In the genomic region with DNA sequence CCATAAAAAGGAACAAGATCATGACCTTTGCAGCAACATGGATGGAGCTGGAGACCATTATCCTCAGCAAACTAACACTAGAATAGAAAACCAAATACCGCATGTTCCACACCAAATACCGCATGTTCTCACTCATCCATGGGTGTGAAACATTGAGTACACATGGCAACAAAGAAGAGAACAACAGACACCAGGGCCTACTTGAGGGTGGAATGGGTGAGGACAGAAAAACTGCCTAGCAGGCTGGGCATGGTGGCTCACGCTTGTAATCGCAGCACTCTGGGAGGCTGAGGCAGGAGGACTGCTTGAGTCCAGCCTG, we compare ENCODE assay signal across 6 cellular contexts. TPM values are rescaled to one million over a fixed set of nuclear protein-coding genes. Genes with fewer than 3 reads are reported as not detected.
DNase-seq lines count a peak whose midpoint lies in the region; TF ChIP-seq lines count a peak whose summit lies in the region.

No MANE protein-coding gene starts in this region.

- peaks cover 35% of the 10 kb centered on the region for H3K36me3 Mint-ChIP-seq in activated CD4-positive, alpha-beta T cell treated with anti-CD3 and anti-CD28 coated beads, Interleukin-2, amount 10 ng/mL, durations not matched to agents 24 days and 14 days (ENCODE audit: low read depth)
- H3K36me3 Mint-ChIP-seq in chondrocyte (ENCODE audit: low read depth): peaks cover 6% of the 10 kb centered on the region

- intact Hi-C loops in activated CD4-positive, alpha-beta T cell treated with anti-CD3 and anti-CD28 coated beads, Interleukin-2, amount 10 ng/mL, durations not matched to agents 24 days and 14 days (cut with micrococcal nuclease): no loop called here
- intact Hi-C loops in stomach (cut with DNase I; ENCODE audit: low total_unique reads): no loop called here

- H3K4me1 Mint-ChIP-seq in activated CD4-positive, alpha-beta T cell treated with anti-CD3 and anti-CD28 coated beads, Interleukin-2, amount 10 ng/mL, durations not matched to agents 24 days and 14 days: peaks cover 75% of the 10 kb centered on the region
- H3K4me1 Mint-ChIP-seq in chondrocyte (ENCODE audit: low read depth): peaks cover 91% of the 10 kb centered on the region

- peak overlapping the region in 4 of 5 donors; percentile 86 to 94 (median 92) for H3K27ac ChIP-seq in stomach

- TF ChIP-seq CTCF in chondrocyte (IDR thresholded peaks at IDR 0.05) (no peak), stomach (IDR thresholded peaks at IDR 0.05) (no peak)

- H3K27me3 ChIP-seq in stomach: no peaks in the 10 kb centered on the region

- no peaks in the 10 kb centered on the region for H3K27me3 Mint-ChIP-seq in activated CD4-positive, alpha-beta T cell treated with anti-CD3 and anti-CD28 coated beads, Interleukin-2, amount 10 ng/mL, durations not matched to agents 24 days and 14 days
- no peaks in the 10 kb centered on the region for H3K27me3 Mint-ChIP-seq in chondrocyte (ENCODE audit: low read depth)

- H3K27ac Mint-ChIP-seq in activated CD4-positive, alpha-beta T cell treated with anti-CD3 and anti-CD28 coated beads, Interleukin-2, amount 10 ng/mL, durations not matched to agents 24 days and 14 days: peak overlapping the region; percentile 95
- H3K27ac Mint-ChIP-seq in chondrocyte (ENCODE audit: unreplicated experiment): peak overlapping the region; percentile 94

- H3K9me3 ChIP-seq in stomach: no peaks in the 10 kb centered on the region

- no peak for TF ChIP-seq EP300 in stomach (IDR thresholded peaks at IDR 0.05)

- peaks cover 3 to 14% (median 9%) of the 10 kb centered on the region in 4 donors for H3K36me3 ChIP-seq in stomach

- H3K9me3 Mint-ChIP-seq in activated CD4-positive, alpha-beta T cell treated with anti-CD3 and anti-CD28 coated beads, Interleukin-2, amount 10 ng/mL, durations not matched to agents 24 days and 14 days: peaks cover 7% of the 10 kb centered on the region
- H3K9me3 Mint-ChIP-seq in chondrocyte (ENCODE audit: low read depth): peaks cover 4% of the 10 kb centered on the region

- TF ChIP-seq POLR2A in stomach (IDR thresholded peaks at IDR 0.05): no peak

- WGBS in stomach, 5 donors: 87 to 96% (median 88%) methylated on average over 4 of the region's 4 CpGs

- H3K4me3 Mint-ChIP-seq in activated CD4-positive, alpha-beta T cell treated with anti-CD3 and anti-CD28 coated beads, Interleukin-2, amount 10 ng/mL, durations not matched to agents 24 days and 14 days: peak overlapping the region; percentile 76
- H3K4me3 Mint-ChIP-seq in chondrocyte (ENCODE audit: unreplicated experiment): no peak overlapping the region

- no peak overlapping the region for H3K4me3 ChIP-seq in stomach

- peaks cover 74 to 98% (median 87%) of the 10 kb centered on the region in 4 donors for H3K4me1 ChIP-seq in stomach

- no peak for DNase-seq in activated CD4-positive, alpha-beta T cell treated with anti-CD3 and anti-CD28 coated beads, Interleukin-2, amount 10 ng/mL, durations not matched to agents 24 days and 14 days
- DNase-seq in activated CD4-positive, alpha-beta T cell treated with anti-CD3 and anti-CD28 coated beads for 4 hours: no peak
- DNase-seq in chondrocyte (ENCODE audit: low spot score): no peak
- DNase-seq in stomach: no peak
- no peak for DNase-seq in DMS53 (lab: John Stamatoyannopoulos, UW)
- no peak for DNase-seq in NCI-H128 (lab: John Stamatoyannopoulos, UW; ENCODE audit: unreplicated experiment)

RNA-seq across cellular contexts. Expression of a gene that starts 12.3 kb away (rescaled TPM):
- total RNA-seq in activated CD4-positive, alpha-beta T cell treated with anti-CD3 and anti-CD28 coated beads, Interleukin-2, amount 10 ng/mL, durations not matched to agents 24 days and 14 days: 93.0 and 101 TPM in 2 replicates
- total RNA-seq in chondrocyte (78.9 to 129 TPM (median 111 TPM) in 3 replicates), stomach (100 to 1,000 TPM in 2 of 5 donors, 10 to 100 TPM in 3; 23.3 to 160 (median 56.2) TPM)
- 10 to 100 TPM; 17.9 to 24.6 (median 19.4) TPM for polyA plus RNA-seq in stomach

RNA-seq across cellular contexts. Expression of a gene that starts 21.7 kb away (rescaled TPM):
- total RNA-seq in activated CD4-positive, alpha-beta T cell treated with anti-CD3 and anti-CD28 coated beads, Interleukin-2, amount 10 ng/mL, durations not matched to agents 24 days and 14 days: 0.05 TPM in 2 replicates
- total RNA-seq in chondrocyte: 0.17 to 0.46 TPM (median 0.35 TPM) in 3 replicates
- 10 to 100 TPM; 10.3 to 66.5 (median 53.3) TPM for total RNA-seq in stomach
- 10 to 100 TPM in 2 of 3 donors, 1 to 10 TPM in 1; 8.9 to 20.0 (median 10.9) TPM for polyA plus RNA-seq in stomach

RNA-seq across cellular contexts. Expression of a gene that starts 50.9 kb away (rescaled TPM):
- 22.5 and 23.1 TPM in 2 replicates for total RNA-seq in activated CD4-positive, alpha-beta T cell treated with anti-CD3 and anti-CD28 coated beads, Interleukin-2, amount 10 ng/mL, durations not matched to agents 24 days and 14 days
- total RNA-seq in chondrocyte (15.2 to 21.9 TPM (median 16.3 TPM) in 3 replicates), stomach (10 to 100 TPM; 14.3 to 77.6 (median 46.1) TPM)
- 10 to 100 TPM; 12.2 to 18.7 (median 16.3) TPM for polyA plus RNA-seq in stomach

RNA-seq across cellular contexts. Expression of a gene that starts 55.8 kb away (rescaled TPM):
- total RNA-seq in activated CD4-positive, alpha-beta T cell treated with anti-CD3 and anti-CD28 coated beads, Interleukin-2, amount 10 ng/mL, durations not matched to agents 24 days and 14 days: 36.7 and 39.1 TPM in 2 replicates
- 19.5 to 26.4 TPM (median 20.4 TPM) in 3 replicates for total RNA-seq in chondrocyte
- total RNA-seq in stomach: 10 to 100 TPM in 4 of 5 donors, 1 to 10 TPM in 1; 9.4 to 62.5 (median 16.9) TPM
- 10 to 100 TPM; 12.9 to 16.4 (median 13.6) TPM for polyA plus RNA-seq in stomach

RNA-seq across cellular contexts. Expression of a gene that starts 58.4 kb away (rescaled TPM):
- total RNA-seq in activated CD4-positive, alpha-beta T cell treated with anti-CD3 and anti-CD28 coated beads, Interleukin-2, amount 10 ng/mL, durations not matched to agents 24 days and 14 days: 11.4 and 16.7 TPM in 2 replicates
- total RNA-seq in chondrocyte (21.7 to 33.2 TPM (median 29.3 TPM) in 3 replicates), stomach (10 to 100 TPM in 4 of 5 donors, 1 to 10 TPM in 1; 6.6 to 75.6 (median 25.7) TPM)
- polyA plus RNA-seq in stomach: 10 to 100 TPM in 2 of 3 donors, 1 to 10 TPM in 1; 9.8 to 13.8 (median 12.3) TPM
